ENCODE assay signal across 1 cellular context in the genomic region with DNA sequence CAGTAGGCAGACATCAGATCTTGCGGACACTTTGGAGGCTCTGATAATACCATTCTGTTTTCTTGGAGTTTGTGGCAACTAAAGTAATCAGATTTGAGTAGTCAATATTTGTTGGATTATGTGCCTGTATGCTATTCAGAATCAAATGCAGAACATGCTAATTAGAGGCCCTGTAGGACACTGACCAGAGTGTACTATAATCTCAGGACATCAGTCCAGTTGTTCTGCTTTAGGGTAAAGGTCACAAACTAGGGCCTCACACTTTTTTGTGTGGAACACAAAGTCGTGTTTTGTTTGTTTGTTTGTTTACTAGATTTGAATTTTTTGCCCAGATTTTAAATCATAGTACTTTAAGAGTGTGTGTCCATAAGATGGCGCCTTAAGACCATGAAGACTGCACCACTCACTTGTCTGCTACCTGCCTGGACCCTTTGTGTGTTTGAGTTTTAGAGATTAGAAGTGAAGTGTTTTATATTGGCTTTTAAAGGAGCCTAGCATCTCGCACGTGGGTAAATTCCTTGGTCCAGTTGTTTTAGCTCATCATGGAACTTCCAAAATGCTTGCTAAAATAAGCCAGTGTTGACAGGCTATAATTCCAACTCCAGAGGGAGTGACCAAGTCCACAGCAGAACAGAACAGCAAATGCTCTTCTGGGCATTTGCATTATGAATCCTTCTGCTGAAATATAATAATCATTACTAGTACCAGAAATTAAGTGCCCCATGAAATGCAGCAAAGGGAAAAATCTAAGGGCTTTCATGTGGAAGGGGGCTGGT.
TF ChIP-seq lines count a peak whose summit lies in the region.

No MANE protein-coding gene starts in this region.

TF ChIP-seq in H1, 55 proteins besides CTCF, POLR2A, EP300 and RAD21 (continued from another document):
- TF ChIP-seq, protein P1, sequence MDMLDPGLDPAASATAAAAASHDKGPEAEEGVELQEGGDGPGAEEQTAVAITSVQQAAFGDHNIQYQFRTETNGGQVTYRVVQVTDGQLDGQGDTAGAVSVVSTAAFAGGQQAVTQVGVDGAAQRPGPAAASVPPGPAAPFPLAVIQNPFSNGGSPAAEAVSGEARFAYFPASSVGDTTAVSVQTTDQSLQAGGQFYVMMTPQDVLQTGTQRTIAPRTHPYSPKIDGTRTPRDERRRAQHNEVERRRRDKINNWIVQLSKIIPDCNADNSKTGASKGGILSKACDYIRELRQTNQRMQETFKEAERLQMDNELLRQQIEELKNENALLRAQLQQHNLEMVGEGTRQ (IDR thresholded peaks at IDR 0.05; ENCODE audit: low read length) = no peak
- TF ChIP-seq RNF2 (IDR thresholded peaks at IDR 0.05; ENCODE audit: borderline replicate concordance, low read depth, low read length, missing control alignments, poor library complexity, severe bottlenecking) = no peak
- TF ChIP-seq JUND (IDR thresholded peaks at IDR 0.05; ENCODE audit: low read length) = no peak
- TF ChIP-seq BRCA1 (IDR thresholded peaks at IDR 0.05; ENCODE audit: low read depth, low read length) = no peak
